Comparison of ENCODE assay signal across 10 cellular contexts in the genomic region with DNA sequence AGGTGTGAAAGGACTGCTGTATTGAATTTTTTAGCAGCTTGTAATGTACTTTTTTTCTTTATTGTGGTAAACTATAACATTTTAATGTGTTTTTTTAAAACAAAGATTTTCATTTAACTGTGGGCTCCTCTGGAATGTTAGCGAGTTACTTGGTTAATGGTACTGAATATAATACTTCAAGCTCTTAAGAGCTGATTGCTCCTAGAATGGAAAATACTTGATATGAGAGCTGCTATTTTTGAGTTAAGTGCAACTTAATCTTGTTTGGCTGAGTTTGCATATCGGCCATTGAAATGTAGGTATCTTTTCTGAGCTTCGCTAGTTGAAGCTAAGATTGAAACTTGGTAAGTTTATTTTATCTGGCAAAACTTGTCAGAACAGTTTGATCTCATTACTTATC. TPM values are rescaled to one million over a fixed set of nuclear protein-coding genes. Genes with fewer than 3 reads are reported as not detected.
A peak's percentile ranks its signal among the peaks of the same experiment; 100 is the strongest.
DNase-seq lines count a peak whose midpoint lies in the region; ATAC-seq, FAIRE-seq and TF ChIP-seq lines count a peak whose summit lies in the region.
"Had no signal": no experiment of that assay in that cellular context is flagged by ENCODE, and none has a peak within 500 bp of the region (broad histone marks: within the 10 kb centered on the region; RNA-seq: fewer than 3 reads in every experiment).

No MANE protein-coding gene starts in this region.

- POLR2A ChIA-PET in K562 (lab: Yijun Ruan, JAX) = interaction anchor here (0.7 to 3.0 kb wide), 7 partner anchors 9 to 125 kb away, joined by 3 to 22 read pairs (median 4); a partner anchor contains a TSS

- H3K36me3 Mint-ChIP-seq in T-helper 2 cell treated with Interferon-gamma antibody and Interleukin-4, amounts not matched to agents 5 μg/mL and 100 μg/mL, for 36 hours (ENCODE audit: low read depth) = peaks cover 62% of the 10 kb centered on the region

- no peak for TF ChIP-seq EP300 in K562 (IDR thresholded peaks at IDR 0.05; ENCODE audit: low read length)

- H3K9me1 ChIP-seq in K562 (ENCODE audit: control insufficient read depth, insufficient read depth, low read length) = peaks cover 4% of the 10 kb centered on the region

- no peaks in the 10 kb centered on the region for H3K27me3 ChIP-seq in Loucy (ENCODE audit: insufficient read depth, low read length, poor library complexity, severe bottlenecking)
- H3K27me3 ChIP-seq in K562 (ENCODE audit: control insufficient read depth in 2 of 2, insufficient read depth in 2 of 2, low read length in 2 of 2) = no peaks in the 10 kb centered on the region
- H3K27me3 ChIP-seq in osteoblast (ENCODE audit: insufficient read depth, low read length) = no peaks in the 10 kb centered on the region

- DNase-seq in T-helper 2 cell treated with Interferon-gamma antibody and Interleukin-4, amounts not matched to agents 5 μg/mL and 100 μg/mL, for 36 hours (ENCODE audit: low spot score) = no peak
- no peak for DNase-seq in T-helper 2 cell
- DNase-seq in K562 (ENCODE audit: extremely low read depth in 1 of 4, low spot score in 3 of 4) = no peak
- DNase-seq in osteoblast (ENCODE audit: insufficient read length, low spot score, missing footprints) = no peak
- no peak for DNase-seq in GM19239 (ENCODE audit: insufficient read length, low spot score)
- DNase-seq: activated CD4-positive, CD25-positive, alpha-beta regulatory T cell treated with anti-CD3 and anti-CD28 coated beads, Interleukin-2, amount 50 U/mL, for 72 hours; small intestine had no signal

- H3K79me2 ChIP-seq in Loucy (ENCODE audit: insufficient read depth, low read length) (peaks cover 100% of the 10 kb centered on the region), K562 (ENCODE audit: control insufficient read depth, insufficient read depth, low read length) (peaks cover 99% of the 10 kb centered on the region), osteoblast (ENCODE audit: insufficient read depth, low read length) (peaks cover 98% of the 10 kb centered on the region)

- ATAC-seq in K562 (no peak), GM21390 (IDR thresholded peaks at IDR 0.05; ENCODE audit: unreplicated experiment) (no peak), GM21515 (IDR thresholded peaks at IDR 0.05; ENCODE audit: unreplicated experiment) (no peak)

- no peak overlapping the region for H2AFZ ChIP-seq in Loucy (ENCODE audit: low read length)
- no peak overlapping the region for H2AFZ ChIP-seq in K562 (ENCODE audit: low read depth, low read length)
- H2AFZ ChIP-seq in osteoblast (ENCODE audit: low read length) = no peak overlapping the region

- H3K9me3 ChIP-seq in Loucy (ENCODE audit: insufficient read depth, low read depth, low read length) = no peaks in the 10 kb centered on the region
- no peaks in the 10 kb centered on the region for H3K9me3 ChIP-seq in K562 (replicated peaks; ENCODE audit: control insufficient read depth, insufficient read depth, low read depth, low read length)
- H3K9me3 ChIP-seq in osteoblast (ENCODE audit: low read depth, low read length) = no peaks in the 10 kb centered on the region

- H3K27ac ChIP-seq in K562 (ENCODE audit: extremely low read depth, low read depth, low read length) = no peak overlapping the region
- H3K27ac ChIP-seq in osteoblast (ENCODE audit: low read depth, low read length) = peak overlapping the region; percentile 32

- peak overlapping the region; percentile 80 for H3K4me2 ChIP-seq in Loucy (ENCODE audit: low read depth, low read length, poor library complexity, severe bottlenecking)
- no peak overlapping the region for H3K4me2 ChIP-seq in K562 (ENCODE audit: insufficient read depth, low read length)
- H3K4me2 ChIP-seq in osteoblast (ENCODE audit: insufficient read depth, low read length) = no peak overlapping the region

- intact Hi-C loops in K562 (cut with micrococcal nuclease) = no loop called here

- in situ Hi-C loops in K562 (cut with MboI) = no loop called here

- no peak for TF ChIP-seq RAD21 in K562 (CRISPR knock-in tag; conservative IDR thresholded peaks at IDR 0.05 in 1 of 2, IDR thresholded peaks at IDR 0.05 in 1 of 2)

- no peaks in the 10 kb centered on the region for H3F3A ChIP-seq in Loucy (ENCODE audit: low read depth)

- H3K9ac ChIP-seq in Loucy (ENCODE audit: low read depth, low read length, poor library complexity, severe bottlenecking) = no peak overlapping the region
- no peak overlapping the region for H3K9ac ChIP-seq in K562 (ENCODE audit: insufficient read depth in 1 of 2, low read depth in 2 of 2, low read length in 2 of 2)

- H4K20me1 ChIP-seq in Loucy (ENCODE audit: insufficient read depth, low read length, poor library complexity, severe bottlenecking) (peaks cover 97% of the 10 kb centered on the region), K562 (replicated peaks; ENCODE audit: control insufficient read depth, insufficient read depth, low read length) (peaks cover 18% of the 10 kb centered on the region), osteoblast (ENCODE audit: insufficient read depth, low read length) (peaks cover 92% of the 10 kb centered on the region)

- TF ChIP-seq CTCF in Loucy (conservative IDR thresholded peaks at IDR 0.05; ENCODE audit: low read length) (no peak), K562 (IDR thresholded peaks at IDR 0.05 in 2 of 3, conservative IDR thresholded peaks at IDR 0.05 in 1 of 3; ENCODE audit: insufficient read depth in 2 of 3, low read depth in 1 of 3, low read length in 3 of 3) (no peak), osteoblast (IDR thresholded peaks at IDR 0.05; ENCODE audit: extremely low read depth, low read depth, low read length) (no peak)

- peaks cover 50% of the 10 kb centered on the region for H3K4me1 ChIP-seq in Loucy (ENCODE audit: insufficient read depth, low read length, poor library complexity, severe bottlenecking)
- peaks cover 3 to 40% of the 10 kb centered on the region in 2 experiments; a peak in 4 of 5 replicates for H3K4me1 ChIP-seq in K562 (replicated peaks in 1 of 2; ENCODE audit: control insufficient read depth in 2 of 2, insufficient read depth in 2 of 2, low read length in 2 of 2)
- peaks cover 27% of the 10 kb centered on the region for H3K4me1 ChIP-seq in osteoblast (ENCODE audit: insufficient read depth, low read length)

- peak overlapping the region; percentile 35 for H3K27ac Mint-ChIP-seq in T-helper 2 cell treated with Interferon-gamma antibody and Interleukin-4, amounts not matched to agents 5 μg/mL and 100 μg/mL, for 36 hours

- H3K27me3 Mint-ChIP-seq in T-helper 2 cell treated with Interferon-gamma antibody and Interleukin-4, amounts not matched to agents 5 μg/mL and 100 μg/mL, for 36 hours (ENCODE audit: low read depth) = no peaks in the 10 kb centered on the region

- peaks cover 19% of the 10 kb centered on the region for H3K36me3 ChIP-seq in Loucy (ENCODE audit: insufficient read depth, low read length)
- H3K36me3 ChIP-seq in K562 (ENCODE audit: control insufficient read depth, insufficient read depth, low read length) = peaks cover 70% of the 10 kb centered on the region
- peaks cover 19% of the 10 kb centered on the region for H3K36me3 ChIP-seq in osteoblast (ENCODE audit: insufficient read depth, low read length)

- H3K9me3 Mint-ChIP-seq in T-helper 2 cell treated with Interferon-gamma antibody and Interleukin-4, amounts not matched to agents 5 μg/mL and 100 μg/mL, for 36 hours = no peaks in the 10 kb centered on the region

- BruUV-seq in K562 (replicated peaks; lab: Mats Ljungman, UMichigan) = no TSS peak

- CTCF ChIA-PET in K562 (lab: Yijun Ruan, JAX; ENCODE audit: low intra/inter-chr PET ratio) = no interaction called here

- TF ChIP-seq POLR2A in K562 (conservative IDR thresholded peaks at IDR 0.05) = no peak

- H3K4me1 Mint-ChIP-seq in T-helper 2 cell treated with Interferon-gamma antibody and Interleukin-4, amounts not matched to agents 5 μg/mL and 100 μg/mL, for 36 hours (ENCODE audit: low read depth) = peaks cover 74% of the 10 kb centered on the region

- FAIRE-seq in K562 (lab: Jason Lieb, UNC) = no peak
- FAIRE-seq in GM19239 (lab: Jason Lieb, UNC) = no peak
- FAIRE-seq: small intestine had no signal

- WGBS in K562 (ENCODE audit: insufficient coverage, low coverage, missing lambda C conversion rate) = 80% methylated on average over 3 of the region's 3 CpGs

- H3K9me2 ChIP-seq in Loucy (replicated peaks; ENCODE audit: low read depth, low read length) = no peaks in the 10 kb centered on the region

- peak overlapping the region; percentile 81 for H3K4me3 Mint-ChIP-seq in T-helper 2 cell treated with Interferon-gamma antibody and Interleukin-4, amounts not matched to agents 5 μg/mL and 100 μg/mL, for 36 hours

- H3K4me3 ChIP-seq in Loucy (ENCODE audit: low read length, poor library complexity, severe bottlenecking) = peak overlapping the region; percentile 6
- no peak overlapping the region for H3K4me3 ChIP-seq in K562
- no peak overlapping the region for H3K4me3 ChIP-seq in osteoblast (ENCODE audit: insufficient read depth, low read length)

RNA-seq across cellular contexts. Expression of a gene that starts 7.4 kb away (rescaled TPM):
- 401 and 445 TPM in 2 replicates for total RNA-seq in K562 (2011; cell fraction: chromatin; rRNA removed; ENCODE audit: low replicate concordance)
- total RNA-seq in K562 (2011; cell fraction: nucleolus; rRNA removed) = 407 and 460 TPM in 2 replicates
- total RNA-seq in K562 (2011; cell fraction: nucleoplasm; rRNA removed) = 608 and 797 TPM in 2 replicates
- total RNA-seq in K562 (2014; rRNA removed) (147 and 188 TPM in 2 replicates), K562 (2014; rRNA removed; fragmentation: Illumina TruSeq; extraction: Trizol) (268 and 290 TPM in 2 replicates), K562 (2015; rRNA removed; fragmentation: Illumina TruSeq; extraction: Trizol) (247 and 254 TPM in 2 replicates), K562 (2021) (322 and 355 TPM in 2 replicates), osteoblast (398 and 421 TPM in 2 replicates)
- polyA plus RNA-seq in K562 (2011; rRNA removed) (357 and 403 TPM in 2 replicates), K562 (2014; fragmentation: Illumina TruSeq; extraction: Trizol) (325 and 352 TPM in 2 replicates), K562 (2014; fragmentation: Nextera tagmentation; extraction: Ambion mirVana) (1,000 to 10,000 TPM; 1,205 to 1,288 TPM), K562 (2014; rRNA removed) (197 and 209 TPM in 2 replicates)
- polyA plus RNA-seq in K562 (2011; cell fraction: cytosol; rRNA removed) = 276 and 434 TPM in 2 replicates
- polyA plus RNA-seq in K562 (2011; cell fraction: nucleus; rRNA removed) = 186 and 273 TPM in 2 replicates
- polyA plus RNA-seq in K562 (2012) = 452 and 476 TPM in 2 replicates
- polyA minus RNA-seq in K562 (2011; rRNA and poly(A)+ RNA removed) = 220 and 237 TPM in 2 replicates
- 91.4 and 130 TPM in 2 replicates for polyA minus RNA-seq in K562 (2011; cell fraction: cytosol; rRNA and poly(A)+ RNA removed)
- polyA minus RNA-seq in K562 (2011; cell fraction: nucleus; rRNA and poly(A)+ RNA removed) = 50.4 and 88.6 TPM in 2 replicates

RNA-seq across cellular contexts. Expression of a gene that starts 41.6 kb away (rescaled TPM):
- total RNA-seq in K562 (2011; cell fraction: chromatin; rRNA removed; ENCODE audit: low replicate concordance) = 38.8 and 46.8 TPM in 2 replicates
- total RNA-seq in K562 (2011; cell fraction: nucleolus; rRNA removed) = 17.4 and 19.8 TPM in 2 replicates
- 20.3 and 21.7 TPM in 2 replicates for total RNA-seq in K562 (2011; cell fraction: nucleoplasm; rRNA removed)
- 8.8 and 9.5 TPM in 2 replicates for total RNA-seq in K562 (2014; rRNA removed)
- total RNA-seq in K562 (2014; rRNA removed; fragmentation: Illumina TruSeq; extraction: Trizol) = 6.8 and 7.9 TPM in 2 replicates
- 6.4 and 7.1 TPM in 2 replicates for total RNA-seq in K562 (2015; rRNA removed; fragmentation: Illumina TruSeq; extraction: Trizol)
- 11.1 and 14.4 TPM in 2 replicates for total RNA-seq in K562 (2021)
- 6.9 and 7.0 TPM in 2 replicates for polyA plus RNA-seq in K562 (2011; rRNA removed)
- 5.4 and 7.5 TPM in 2 replicates for polyA plus RNA-seq in K562 (2011; cell fraction: cytosol; rRNA removed)
- 22.2 and 25.7 TPM in 2 replicates for polyA plus RNA-seq in K562 (2011; cell fraction: nucleus; rRNA removed)
- 8.6 and 13.4 TPM in 2 replicates for polyA plus RNA-seq in K562 (2012)
- 6.7 and 7.7 TPM in 2 replicates for polyA plus RNA-seq in K562 (2014; fragmentation: Illumina TruSeq; extraction: Trizol)
- polyA plus RNA-seq in K562 (2014; fragmentation: Nextera tagmentation; extraction: Ambion mirVana) = under 1 TPM; 0.49 to 0.53 TPM
- 5.4 and 7.4 TPM in 2 replicates for polyA plus RNA-seq in K562 (2014; rRNA removed)
- 17.9 and 21.0 TPM in 2 replicates for polyA minus RNA-seq in K562 (2011; rRNA and poly(A)+ RNA removed)
- 8.6 and 11.9 TPM in 2 replicates for polyA minus RNA-seq in K562 (2011; cell fraction: cytosol; rRNA and poly(A)+ RNA removed)
- 8.9 and 16.9 TPM in 2 replicates for polyA minus RNA-seq in K562 (2011; cell fraction: nucleus; rRNA and poly(A)+ RNA removed)
- total RNA-seq in osteoblast = 24.6 and 31.8 TPM in 2 replicates
